8 cellular contexts compared by ENCODE assay signal in genomic region chr10:47261121-47261520, GRCh38. TPM values are rescaled to one million over a fixed set of nuclear protein-coding genes. Genes with fewer than 3 reads are reported as not detected.
A peak's percentile ranks its signal among the peaks of the same experiment; 100 is the strongest.
DNase-seq lines count a peak whose midpoint lies in the region; ATAC-seq and TF ChIP-seq lines count a peak whose summit lies in the region.

No MANE protein-coding gene starts in this region.

- no peak overlapping the region for H4K8ac ChIP-seq in H9 (replicated peaks; ENCODE audit: insufficient read length, low read depth, low read length)

- H3K9ac ChIP-seq in H9 (ENCODE audit: extremely low read depth, insufficient read length, low read length), result no peak overlapping the region

- H3K27me3 ChIP-seq in H9 (ENCODE audit: insufficient read depth, low read length), result no peaks in the 10 kb centered on the region
- H3K27me3 ChIP-seq in tibial artery, result no peaks in the 10 kb centered on the region

- no peak overlapping the region for H3K23ac ChIP-seq in H9 (ENCODE audit: insufficient read length, low read depth, low read length)

- H3K23me2 ChIP-seq in H9 (ENCODE audit: insufficient read length, low read depth, low read length, poor library complexity, severe bottlenecking), result no peaks in the 10 kb centered on the region

- no peaks in the 10 kb centered on the region for H4K20me1 ChIP-seq in H9 (ENCODE audit: control insufficient read depth, insufficient read depth, insufficient read length)

- H3K27me3 Mint-ChIP-seq in neural crest cell (ENCODE audit: low read depth), result no peaks in the 10 kb centered on the region
- H3K27me3 Mint-ChIP-seq in H9 (ENCODE audit: low read depth), result peaks cover under 1% of the 10 kb centered on the region; the same call in 1 of the 2 replicates

- H3K9me3 Mint-ChIP-seq in neural crest cell (peaks cover 2% of the 10 kb centered on the region), H9 (no peaks in the 10 kb centered on the region; a peak in 3 of 5 replicates)

- H4K5ac ChIP-seq in H9 (ENCODE audit: insufficient read length, low read depth, low read length), result no peak overlapping the region

- H3K36me3 Mint-ChIP-seq in neural crest cell (ENCODE audit: low read depth) (no peaks in the 10 kb centered on the region), H9 (ENCODE audit: insufficient read depth in 1 of 3, low read depth in 3 of 3) (no peaks in the 10 kb centered on the region)

- H4K91ac ChIP-seq in H9 (ENCODE audit: insufficient read length, low read depth, low read length), result no peak overlapping the region

- no peaks in the 10 kb centered on the region for H3K79me2 ChIP-seq in H9 (ENCODE audit: insufficient read depth, low read length)

- H3K27ac Mint-ChIP-seq in neural crest cell (ENCODE audit: unreplicated experiment) (peak overlapping the region; percentile 89), H9 (no peak overlapping the region; a peak in 1 of 7 replicates)

- ATAC-seq in GM18873 (IDR thresholded peaks at IDR 0.05; ENCODE audit: low FRiP score, unreplicated experiment), result peak; percentile 98
- ATAC-seq in HG02884 (IDR thresholded peaks at IDR 0.05; ENCODE audit: unreplicated experiment), result peak; percentile 98

- DNase-seq in T follicular helper cell (ENCODE audit: low read depth) (peak; percentile 15), neural crest cell (ENCODE audit: low read depth, low spot score) (no peak), H9 (no peak), NCI-H1417 (lab: John Stamatoyannopoulos, UW) (no peak), tibial artery (no peak), A172 (ENCODE audit: low spot score) (no peak)

- H3K79me1 ChIP-seq in H9 (ENCODE audit: insufficient read depth, low read depth, low read length, poor library complexity, severe bottlenecking), result no peaks in the 10 kb centered on the region

- H3K14ac ChIP-seq in H9 (ENCODE audit: insufficient read depth, low read length), result no peak overlapping the region

- WGBS in H9 (ENCODE audit: extremely low coverage, insufficient read length, low lambda C conversion rate), result no CpG with 5 or more reads among the region's 1 CpG

- H2BK15ac ChIP-seq in H9 (ENCODE audit: low read depth, low read length), result no peak overlapping the region

- H3K9me3 ChIP-seq in H9 (ENCODE audit: control insufficient read depth, low read depth, low read length), result no peaks in the 10 kb centered on the region
- no peaks in the 10 kb centered on the region for H3K9me3 ChIP-seq in tibial artery

- no peak overlapping the region for H3K4me2 ChIP-seq in H9 (ENCODE audit: insufficient read depth, insufficient read length, low read length)

- intact Hi-C loops in tibial artery (cut with DNase I; ENCODE audit: low total_unique reads), result no loop called here

- no peak overlapping the region for H2AFZ ChIP-seq in H9 (ENCODE audit: low read length)

- H3K4me3 Mint-ChIP-seq in neural crest cell (no peak overlapping the region), H9 (no peak overlapping the region)

- no peak overlapping the region for H3T11ph ChIP-seq in H9 (ENCODE audit: low read length)

- H3K4me1 Mint-ChIP-seq in neural crest cell, result no peaks in the 10 kb centered on the region
- no peaks in the 10 kb centered on the region for H3K4me1 Mint-ChIP-seq in H9

- no peak overlapping the region for H3K4me3 ChIP-seq in tibial artery

- no peak overlapping the region for H2BK5ac ChIP-seq in H9 (ENCODE audit: insufficient read length, low read length)

- no peak overlapping the region for H2BK12ac ChIP-seq in H9 (ENCODE audit: insufficient read length, low read depth, low read length)

- TF ChIP-seq CTCF in neural crest cell (conservative IDR thresholded peaks at IDR 0.05), result no peak
- TF ChIP-seq CTCF in H9 (conservative IDR thresholded peaks at IDR 0.05), result no peak
- no peak for TF ChIP-seq CTCF in tibial artery (IDR thresholded peaks at IDR 0.05)

- H3K36me3 ChIP-seq in tibial artery, result no peaks in the 10 kb centered on the region

- H2BK120ac ChIP-seq in H9 (ENCODE audit: low read depth, low read length, poor library complexity, severe bottlenecking), result no peak overlapping the region

- H3K56ac ChIP-seq in H9 (ENCODE audit: insufficient read length, low read depth, low read length), result no peak overlapping the region

- no peak overlapping the region for H3K4ac ChIP-seq in H9 (ENCODE audit: low read depth, low read length)

- H2AK5ac ChIP-seq in H9 (ENCODE audit: insufficient read length, low read length), result no peak overlapping the region

- H2BK20ac ChIP-seq in H9 (ENCODE audit: low read depth, low read length, poor library complexity, severe bottlenecking), result no peak overlapping the region

- H3K27ac ChIP-seq in H9 (ENCODE audit: insufficient read length, low read depth, low read length) (no peak overlapping the region), tibial artery (no peak overlapping the region)

- H3K4me1 ChIP-seq in H9 (ENCODE audit: insufficient read depth, low read length) (no peaks in the 10 kb centered on the region), tibial artery (no peaks in the 10 kb centered on the region)

- H3K18ac ChIP-seq in H9 (ENCODE audit: insufficient read length, low read depth, low read length), result no peak overlapping the region

RNA-seq across cellular contexts. Expression of gene GDF10, which starts 38.9 kb away (rescaled TPM):
- 2.9 and 3.2 TPM in 2 replicates for total RNA-seq in neural crest cell
- total RNA-seq in H9 (2021), result 0.20 TPM in 1 of 2 replicates, not detected in the other
- not detected in 2 replicates for total RNA-seq in A172 (2014; rRNA removed; shearing (Covaris generic))
